1 cellular context compared by ENCODE assay signal in genomic region chr2:56583796-56584313, GRCh38.
TF ChIP-seq lines count a peak whose summit lies in the region.

No MANE protein-coding gene starts in this region.

TF ChIP-seq in WTC11, 78 proteins besides CTCF, POLR2A, EP300 and RAD21 (continued from another document):
- TF ChIP-seq MAX (CRISPR knock-in tag; IDR thresholded peaks at IDR 0.05) (no peak), OVOL2 (CRISPR knock-in tag; IDR thresholded peaks at IDR 0.05; ENCODE audit: borderline replicate concordance) (no peak), ZBTB21 (CRISPR knock-in tag; IDR thresholded peaks at IDR 0.05; ENCODE audit: borderline replicate concordance) (no peak), EMX1 (CRISPR knock-in tag; IDR thresholded peaks at IDR 0.05) (no peak)
TF ChIP-seq in WTC11: peak in this region for 0.
